ENCODE assay signal across 21 cellular contexts in the genomic region with DNA sequence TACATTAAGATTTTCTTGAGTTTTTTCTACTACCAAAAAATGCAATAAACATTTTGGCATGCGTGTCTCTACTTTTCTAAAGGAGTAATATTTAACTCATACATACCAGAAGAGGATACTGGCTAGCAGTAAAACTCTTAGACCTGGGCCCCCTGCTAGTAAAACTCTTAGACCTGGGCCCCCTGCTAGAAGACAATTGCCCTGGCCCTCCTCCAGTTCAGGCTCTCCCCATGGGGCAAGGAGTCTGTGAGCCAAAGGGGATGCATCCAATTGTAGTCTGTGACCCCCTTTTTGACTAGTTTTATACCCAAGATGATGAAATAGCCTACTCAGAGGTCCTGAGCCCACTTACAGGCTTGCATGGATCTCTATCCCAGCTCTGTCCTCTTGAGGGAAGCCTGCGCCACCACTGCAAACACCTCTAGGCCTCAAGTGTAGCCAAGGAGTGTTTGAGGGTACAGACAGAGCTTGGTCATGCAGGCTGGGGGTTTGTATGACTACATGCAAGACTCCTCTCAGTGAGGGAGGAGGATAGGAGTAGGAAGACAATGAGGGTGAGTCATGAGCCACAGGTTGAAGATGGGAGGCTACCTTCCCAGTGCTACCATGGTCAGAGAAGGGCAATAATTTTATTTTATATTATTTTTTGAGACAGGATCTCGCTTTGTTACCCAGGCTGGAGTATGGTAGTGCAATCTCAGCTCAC. TPM values are rescaled to one million over a fixed set of nuclear protein-coding genes. Genes with fewer than 3 reads are reported as not detected.
DNase-seq lines count a peak whose midpoint lies in the region; ATAC-seq and TF ChIP-seq lines count a peak whose summit lies in the region.
"Had no signal": no experiment of that assay in that cellular context is flagged by ENCODE, and none has a peak within 500 bp of the region (broad histone marks: within the 10 kb centered on the region; RNA-seq: fewer than 3 reads in every experiment).

No MANE protein-coding gene starts in this region.

- intact Hi-C loops in natural killer cell (cut with micrococcal nuclease): no loop called here

- H3K4me1 ChIP-seq in RWPE2 (ENCODE audit: insufficient read depth, poor library complexity, severe bottlenecking) (no peaks in the 10 kb centered on the region), foreskin keratinocyte (peaks cover 6% of the 10 kb centered on the region)
- H3K4me1 ChIP-seq: thyroid gland had no signal

- H3K4me1 Mint-ChIP-seq in natural killer cell treated with Interleukin-12 subunit alpha and Interleukin-12 subunit beta and Interleukin-15 and Interleukin-18, amount 100 ng/mL, for 72 hours (ENCODE audit: low read depth in 2 of 2): peaks cover 9 to 13% of the 10 kb centered on the region in 2 donors
- H3K4me1 Mint-ChIP-seq in natural killer cell: no peaks in the 10 kb centered on the region
- H3K4me1 Mint-ChIP-seq: IgD-negative memory B cell had no signal

- no peak overlapping the region for H3K4me3 ChIP-seq in RWPE2 (ENCODE audit: severe bottlenecking)
- H3K4me3 ChIP-seq: hepatocyte, thyroid gland had no signal

- H3K27me3 Mint-ChIP-seq in natural killer cell treated with Interleukin-12 subunit alpha and Interleukin-12 subunit beta and Interleukin-15 and Interleukin-18, amount 100 ng/mL, for 72 hours: no peaks in the 10 kb centered on the region
- H3K27me3 Mint-ChIP-seq in natural killer cell (ENCODE audit: low read depth in 2 of 2): no peaks in the 10 kb centered on the region
- H3K27me3 Mint-ChIP-seq: CD4-positive, alpha-beta T cell; IgD-negative memory B cell; naive thymus-derived CD4-positive, alpha-beta T cell had no signal

- H3K27me3 ChIP-seq in RWPE2 (ENCODE audit: insufficient read depth, poor library complexity, severe bottlenecking): no peaks in the 10 kb centered on the region
- H3K27me3 ChIP-seq in foreskin keratinocyte: no peaks in the 10 kb centered on the region
- H3K27me3 ChIP-seq: hepatocyte, thyroid gland had no signal

- peak; percentile 57 to 75 for ATAC-seq in natural killer cell treated with Interleukin-12 subunit alpha and Interleukin-12 subunit beta and Interleukin-15 and Interleukin-18, amount 100 ng/mL, for 72 hours
- ATAC-seq in natural killer cell (no peak), RWPE2 (ENCODE audit: low read depth) (peak; percentile 54; the same call in 2 of the 3 replicates), foreskin keratinocyte (peak; percentile 93)
- ATAC-seq: naive thymus-derived CD4-positive, alpha-beta T cell had no signal

- H3K4me3 Mint-ChIP-seq in natural killer cell treated with Interleukin-12 subunit alpha and Interleukin-12 subunit beta and Interleukin-15 and Interleukin-18, amount 100 ng/mL, for 72 hours: no peak overlapping the region
- H3K4me3 Mint-ChIP-seq in natural killer cell: no peak overlapping the region
- H3K4me3 Mint-ChIP-seq: CD4-positive, alpha-beta T cell; IgD-negative memory B cell had no signal

- H3K9me3 Mint-ChIP-seq in natural killer cell treated with Interleukin-12 subunit alpha and Interleukin-12 subunit beta and Interleukin-15 and Interleukin-18, amount 100 ng/mL, for 72 hours: peaks cover 3% of the 10 kb centered on the region
- no peaks in the 10 kb centered on the region for H3K9me3 Mint-ChIP-seq in natural killer cell
- H3K9me3 Mint-ChIP-seq: CD4-positive, alpha-beta T cell had no signal

- H3K27ac ChIP-seq in RWPE2 (ENCODE audit: poor library complexity, severe bottlenecking): no peak overlapping the region
- no peak overlapping the region for H3K27ac ChIP-seq in foreskin keratinocyte
- H3K27ac ChIP-seq: hepatocyte, thyroid gland had no signal

- no peaks in the 10 kb centered on the region for H3K9me3 ChIP-seq in RWPE2 (ENCODE audit: severe bottlenecking)
- H3K9me3 ChIP-seq: thyroid gland had no signal

- H3K36me3 ChIP-seq in RWPE2 (ENCODE audit: low read depth): no peaks in the 10 kb centered on the region
- H3K36me3 ChIP-seq: thyroid gland had no signal

- TF ChIP-seq CTCF in natural killer cell (IDR thresholded peaks at IDR 0.05) (no peak), RWPE2 (IDR thresholded peaks at IDR 0.05; ENCODE audit: poor library complexity, severe bottlenecking) (no peak), foreskin keratinocyte (conservative IDR thresholded peaks at IDR 0.05) (no peak)

- H3K27ac Mint-ChIP-seq in natural killer cell treated with Interleukin-12 subunit alpha and Interleukin-12 subunit beta and Interleukin-15 and Interleukin-18, amount 100 ng/mL, for 72 hours: no peak overlapping the region
- no peak overlapping the region for H3K27ac Mint-ChIP-seq in natural killer cell
- H3K27ac Mint-ChIP-seq: CD4-positive, alpha-beta T cell; naive thymus-derived CD4-positive, alpha-beta T cell had no signal

- H3K36me3 Mint-ChIP-seq in natural killer cell treated with Interleukin-12 subunit alpha and Interleukin-12 subunit beta and Interleukin-15 and Interleukin-18, amount 100 ng/mL, for 72 hours: peaks cover 5% of the 10 kb centered on the region
- no peaks in the 10 kb centered on the region for H3K36me3 Mint-ChIP-seq in natural killer cell

- DNase-seq in natural killer cell treated with Interleukin-12 subunit alpha and Interleukin-12 subunit beta and Interleukin-15 and Interleukin-18, amount 100 ng/mL, for 72 hours (ENCODE audit: low spot score): no peak
- DNase-seq in natural killer cell (no peak), RWPE2 (ENCODE audit: low spot score) (no peak), foreskin keratinocyte (no peak), Ammon's horn (ENCODE audit: low spot score) (no peak), NCI-H2081 treated with DMSO at 0.1 percent for 48 hours (lab: John Stamatoyannopoulos, UW) (no peak), hippocampal formation (lab: John Stamatoyannopoulos, UW) (no peak)
- DNase-seq: amniotic stem cell; CD4-positive, alpha-beta T cell; dermis blood vessel endothelial cell; GDM1; kidney; naive thymus-derived CD4-positive, alpha-beta T cell; NCI-H1436 treated with DMSO at 0.1 percent for 48 hours; NCI-H2171 treated with DMSO at 0.1 percent for 48 hours; NCI-H82; SIG-M5; stimulated activated naive CD4-positive, alpha-beta T cell; thyroid gland had no signal

RNA-seq across cellular contexts. Expression of gene PGAP1, which starts 45.2 kb away (rescaled TPM):
- total RNA-seq in natural killer cell treated with Interleukin-12 subunit alpha and Interleukin-12 subunit beta and Interleukin-15 and Interleukin-18, amount 100 ng/mL, for 72 hours: 10 to 100 TPM; 11.6 to 65.0 TPM
- total RNA-seq in natural killer cell (1 to 10 TPM; 2.5 to 4.9 (median 3.3) TPM), foreskin keratinocyte (7.6 and 9.0 TPM in 2 replicates)
- 0.84 and 0.90 TPM in 2 replicates for polyA plus RNA-seq in foreskin keratinocyte

Comparison
In these comparisons a context has a peak if more than half of its experiments do, and no peak if none do; other contexts are left out.
1. ATAC-seq: peak in natural killer cell treated with Interleukin-12 subunit alpha and Interleukin-12 subunit beta and Interleukin-15 and Interleukin-18, amount 100 ng/mL, for 72 hours (2 of 2), RWPE2 (single experiment) and foreskin keratinocyte (single experiment); none in natural killer cell (0 of 3).